In genomic region chr1:169689395-169689794, GRCh38 we compare ENCODE assay signal across 1 cellular context.
TF ChIP-seq lines count a peak whose summit lies in the region.

No MANE protein-coding gene starts in this region.

TF ChIP-seq in WTC11, 78 proteins besides CTCF, POLR2A, EP300 and RAD21 (continued from another document):
- TF ChIP-seq JUN (CRISPR knock-in tag; IDR thresholded peaks at IDR 0.05) (no peak), ZNF416 (CRISPR knock-in tag; IDR thresholded peaks at IDR 0.05) (no peak), ZMAT4 (CRISPR knock-in tag; IDR thresholded peaks at IDR 0.05) (no peak), SP1 (CRISPR knock-in tag; conservative IDR thresholded peaks at IDR 0.05) (no peak), ZNF263 (CRISPR knock-in tag; IDR thresholded peaks at IDR 0.05; ENCODE audit: low read depth) (no peak), ATF1 (CRISPR knock-in tag; IDR thresholded peaks at IDR 0.05) (no peak)
- TF ChIP-seq, protein P1, sequence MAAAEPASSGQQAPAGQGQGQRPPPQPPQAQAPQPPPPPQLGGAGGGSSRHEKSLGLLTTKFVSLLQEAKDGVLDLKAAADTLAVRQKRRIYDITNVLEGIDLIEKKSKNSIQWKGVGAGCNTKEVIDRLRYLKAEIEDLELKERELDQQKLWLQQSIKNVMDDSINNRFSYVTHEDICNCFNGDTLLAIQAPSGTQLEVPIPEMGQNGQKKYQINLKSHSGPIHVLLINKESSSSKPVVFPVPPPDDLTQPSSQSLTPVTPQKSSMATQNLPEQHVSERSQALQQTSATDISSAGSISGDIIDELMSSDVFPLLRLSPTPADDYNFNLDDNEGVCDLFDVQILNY (CRISPR knock-in tag; IDR thresholded peaks at IDR 0.05), result no peak
- TF ChIP-seq, protein P2, sequence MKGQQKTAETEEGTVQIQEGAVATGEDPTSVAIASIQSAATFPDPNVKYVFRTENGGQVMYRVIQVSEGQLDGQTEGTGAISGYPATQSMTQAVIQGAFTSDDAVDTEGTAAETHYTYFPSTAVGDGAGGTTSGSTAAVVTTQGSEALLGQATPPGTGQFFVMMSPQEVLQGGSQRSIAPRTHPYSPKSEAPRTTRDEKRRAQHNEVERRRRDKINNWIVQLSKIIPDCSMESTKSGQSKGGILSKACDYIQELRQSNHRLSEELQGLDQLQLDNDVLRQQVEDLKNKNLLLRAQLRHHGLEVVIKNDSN (CRISPR knock-in tag; IDR thresholded peaks at IDR 0.05), result no peak
TF ChIP-seq in WTC11: peak in this region for 0.
